ENCODE assay signal across 1 cellular context in genomic region chr20:49695830-49696229, GRCh38.
TF ChIP-seq lines count a peak whose summit lies in the region.

No MANE protein-coding gene starts in this region.

TF ChIP-seq in endothelial cell of umbilical vein, 7 proteins besides CTCF, POLR2A, EP300 and RAD21 (continued from another document):
- TF ChIP-seq GATA2 (IDR thresholded peaks at IDR 0.05; ENCODE audit: insufficient read depth, insufficient read length, low read depth, low read length), result no peak
- no peak for TF ChIP-seq FOS (IDR thresholded peaks at IDR 0.05; ENCODE audit: borderline replicate concordance, insufficient read depth, low read length)
- TF ChIP-seq POLR2AphosphoS5 (IDR thresholded peaks at IDR 0.05; ENCODE audit: insufficient read depth, low read depth, low read length), result no peak
- TF ChIP-seq EZH2 (IDR thresholded peaks at IDR 0.05; ENCODE audit: borderline replicate concordance, low read depth, low read length, severe bottlenecking), result no peak
- no peak for TF ChIP-seq MAX (IDR thresholded peaks at IDR 0.05; ENCODE audit: insufficient read depth, insufficient read length)
- TF ChIP-seq JUN (IDR thresholded peaks at IDR 0.05; ENCODE audit: borderline replicate concordance, insufficient read depth, insufficient read length, low read depth), result no peak
